23 cellular contexts compared by ENCODE assay signal in genomic region chr14:100176811-100177327, GRCh38. TPM values are rescaled to one million over a fixed set of nuclear protein-coding genes. Genes with fewer than 3 reads are reported as not detected.
"Had no signal": no experiment of that assay in that cellular context is flagged by ENCODE, and none has a peak within 500 bp of the region (broad histone marks: within the 10 kb centered on the region; RNA-seq: fewer than 3 reads in every experiment).

No MANE protein-coding gene starts in this region.

- H2AFZ ChIP-seq: hepatocyte, parathyroid adenoma had no signal

- H3K4me3 ChIP-seq: esophagus muscularis mucosa, hepatocyte, lung, prostate gland, right lobe of liver, spleen, tibial nerve, upper lobe of right lung, vagina had no signal

- H3K27ac ChIP-seq: epithelial cell of prostate, esophagus muscularis mucosa, hepatocyte, parathyroid adenoma, prostate gland, right lobe of liver, spleen, tibial nerve, upper lobe of right lung, vagina had no signal

- H3K36me3 ChIP-seq: esophagus muscularis mucosa, prostate gland, right lobe of liver, spleen, upper lobe of right lung, vagina had no signal

- H3K4me2 ChIP-seq: hepatocyte had no signal

- H3K27me3 ChIP-seq: hepatocyte, right lobe of liver, tibial nerve, upper lobe of right lung, vagina had no signal

- H3K9me3 Mint-ChIP-seq: naive B cell; nephron; stimulated activated memory B cell treated with anti-CD40 and anti-IgM and Interleukin-4, amounts not matched to agents 10 μg/mL and 1 μg/mL and 100 μg/mL, for 72 hours; stimulated activated naive CD8-positive, alpha-beta T cell treated with anti-CD3 and anti-CD28 coated beads, Interleukin-15, Interleukin-2, amounts not matched to agents 100 ng/mL and 50 ng/mL, for 24 hours had no signal

- H3K4me1 Mint-ChIP-seq: nephron had no signal

- H3K4me1 ChIP-seq: esophagus muscularis mucosa, parathyroid adenoma, prostate gland, right lobe of liver, spleen, tibial nerve, upper lobe of right lung, vagina had no signal

- ATAC-seq: left ventricle myocardium superior; right lobe of liver; stimulated activated memory B cell treated with anti-CD40 and anti-IgM and Interleukin-4, amounts not matched to agents 10 μg/mL and 1 μg/mL and 100 μg/mL, for 72 hours; upper lobe of right lung had no signal

- H3K79me2 ChIP-seq: hepatocyte, parathyroid adenoma had no signal

- DNase-seq: effector memory CD4-positive, alpha-beta T cell; left colon; left ventricle myocardium superior; mesenchymal stem cell; naive B cell; right lobe of liver; spleen; stimulated activated CD4-positive, alpha-beta T cell treated with anti-CD3 and anti-CD28 coated beads, Interleukin-15, amount 100 ng/mL, for 24 hours; stimulated activated CD4-positive, alpha-beta T cell treated with anti-CD3 and anti-CD28 coated beads, Interleukin-1b, Interleukin-23, amount 100 ng/mL, for 48 hours; stimulated activated CD4-positive, alpha-beta T cell treated with anti-CD3 and anti-CD28 coated beads, Interleukin-4, amount 100 ng/mL, for 24 hours; upper lobe of right lung had no signal

- H3K36me3 Mint-ChIP-seq: stimulated activated memory B cell treated with anti-CD40 and anti-IgM and Interleukin-4, amounts not matched to agents 10 μg/mL and 1 μg/mL and 100 μg/mL, for 72 hours had no signal

- H3K27ac Mint-ChIP-seq: nephron; stimulated activated memory B cell treated with anti-CD40 and anti-IgM and Interleukin-4, amounts not matched to agents 10 μg/mL and 1 μg/mL and 100 μg/mL, for 72 hours; stimulated activated naive CD8-positive, alpha-beta T cell treated with anti-CD3 and anti-CD28 coated beads, Interleukin-15, Interleukin-2, amounts not matched to agents 100 ng/mL and 50 ng/mL, for 24 hours had no signal

- H3K4me3 Mint-ChIP-seq: nephron; stimulated activated memory B cell treated with anti-CD40 and anti-IgM and Interleukin-4, amounts not matched to agents 10 μg/mL and 1 μg/mL and 100 μg/mL, for 72 hours; stimulated activated naive CD8-positive, alpha-beta T cell treated with anti-CD3 and anti-CD28 coated beads, Interleukin-15, Interleukin-2, amounts not matched to agents 100 ng/mL and 50 ng/mL, for 24 hours had no signal

RNA-seq across cellular contexts. Expression of gene DEGS2, which starts 17.4 kb away (rescaled TPM):
- total RNA-seq: fibroblast of villous mesenchyme, left ventricle myocardium superior had no signal
